ENCODE assay signal across 2 cellular contexts in the genomic region with DNA sequence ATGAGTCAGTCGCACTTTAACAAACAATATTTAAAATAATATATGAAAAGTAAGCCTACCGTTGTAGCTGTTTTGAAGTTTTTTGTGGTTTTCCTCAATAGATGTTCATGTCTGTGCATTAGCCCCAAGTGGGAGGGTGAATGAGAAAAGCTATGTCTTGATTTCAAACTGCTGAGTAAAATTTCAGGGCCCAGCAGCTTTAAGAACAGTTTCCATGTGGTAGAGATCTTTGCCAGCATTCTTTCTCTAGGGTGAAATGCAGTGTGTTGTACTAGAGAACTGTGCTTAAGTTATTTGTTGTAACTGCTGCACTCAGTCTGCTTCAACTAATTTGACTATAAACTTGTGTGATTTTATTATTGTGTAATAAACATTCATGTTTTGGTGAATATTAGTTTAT.
TF ChIP-seq lines count a peak whose summit lies in the region.

A gene with protein sequence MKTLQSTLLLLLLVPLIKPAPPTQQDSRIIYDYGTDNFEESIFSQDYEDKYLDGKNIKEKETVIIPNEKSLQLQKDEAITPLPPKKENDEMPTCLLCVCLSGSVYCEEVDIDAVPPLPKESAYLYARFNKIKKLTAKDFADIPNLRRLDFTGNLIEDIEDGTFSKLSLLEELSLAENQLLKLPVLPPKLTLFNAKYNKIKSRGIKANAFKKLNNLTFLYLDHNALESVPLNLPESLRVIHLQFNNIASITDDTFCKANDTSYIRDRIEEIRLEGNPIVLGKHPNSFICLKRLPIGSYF (minus strand): TSS at position 142 of the 400 bp plus-strand sequence. CDS start 1,171 bp downstream, outside the sequence.

TF ChIP-seq in SK-N-SH treated with all-trans-retinoic acid at 6 μM for 48 hours, 23 proteins besides CTCF, POLR2A, EP300 and RAD21 (continued from another document):
- TF ChIP-seq, protein P1, sequence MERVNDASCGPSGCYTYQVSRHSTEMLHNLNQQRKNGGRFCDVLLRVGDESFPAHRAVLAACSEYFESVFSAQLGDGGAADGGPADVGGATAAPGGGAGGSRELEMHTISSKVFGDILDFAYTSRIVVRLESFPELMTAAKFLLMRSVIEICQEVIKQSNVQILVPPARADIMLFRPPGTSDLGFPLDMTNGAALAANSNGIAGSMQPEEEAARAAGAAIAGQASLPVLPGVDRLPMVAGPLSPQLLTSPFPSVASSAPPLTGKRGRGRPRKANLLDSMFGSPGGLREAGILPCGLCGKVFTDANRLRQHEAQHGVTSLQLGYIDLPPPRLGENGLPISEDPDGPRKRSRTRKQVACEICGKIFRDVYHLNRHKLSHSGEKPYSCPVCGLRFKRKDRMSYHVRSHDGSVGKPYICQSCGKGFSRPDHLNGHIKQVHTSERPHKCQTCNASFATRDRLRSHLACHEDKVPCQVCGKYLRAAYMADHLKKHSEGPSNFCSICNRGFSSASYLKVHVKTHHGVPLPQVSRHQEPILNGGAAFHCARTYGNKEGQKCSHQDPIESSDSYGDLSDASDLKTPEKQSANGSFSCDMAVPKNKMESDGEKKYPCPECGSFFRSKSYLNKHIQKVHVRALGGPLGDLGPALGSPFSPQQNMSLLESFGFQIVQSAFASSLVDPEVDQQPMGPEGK (CRISPR knock-in tag; IDR thresholded peaks at IDR 0.05; ENCODE audit: borderline replicate concordance) = no peak
- TF ChIP-seq CSDC2 (CRISPR knock-in tag; IDR thresholded peaks at IDR 0.05) = no peak
- no peak for TF ChIP-seq ISL1 (CRISPR knock-in tag; IDR thresholded peaks at IDR 0.05)

TF ChIP-seq in SK-N-SH, 30 proteins besides CTCF, POLR2A, EP300 and RAD21 (continued from another document):
- TF ChIP-seq, protein P2, sequence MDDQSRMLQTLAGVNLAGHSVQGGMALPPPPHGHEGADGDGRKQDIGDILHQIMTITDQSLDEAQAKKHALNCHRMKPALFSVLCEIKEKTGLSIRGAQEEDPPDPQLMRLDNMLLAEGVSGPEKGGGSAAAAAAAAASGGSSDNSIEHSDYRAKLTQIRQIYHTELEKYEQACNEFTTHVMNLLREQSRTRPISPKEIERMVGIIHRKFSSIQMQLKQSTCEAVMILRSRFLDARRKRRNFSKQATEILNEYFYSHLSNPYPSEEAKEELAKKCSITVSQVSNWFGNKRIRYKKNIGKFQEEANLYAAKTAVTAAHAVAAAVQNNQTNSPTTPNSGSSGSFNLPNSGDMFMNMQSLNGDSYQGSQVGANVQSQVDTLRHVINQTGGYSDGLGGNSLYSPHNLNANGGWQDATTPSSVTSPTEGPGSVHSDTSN (IDR thresholded peaks at IDR 0.05) = no peak
- TF ChIP-seq CHD2 (IDR thresholded peaks at IDR 0.05; ENCODE audit: low read length, partially characterized antibody) = no peak
- TF ChIP-seq, protein P3, sequence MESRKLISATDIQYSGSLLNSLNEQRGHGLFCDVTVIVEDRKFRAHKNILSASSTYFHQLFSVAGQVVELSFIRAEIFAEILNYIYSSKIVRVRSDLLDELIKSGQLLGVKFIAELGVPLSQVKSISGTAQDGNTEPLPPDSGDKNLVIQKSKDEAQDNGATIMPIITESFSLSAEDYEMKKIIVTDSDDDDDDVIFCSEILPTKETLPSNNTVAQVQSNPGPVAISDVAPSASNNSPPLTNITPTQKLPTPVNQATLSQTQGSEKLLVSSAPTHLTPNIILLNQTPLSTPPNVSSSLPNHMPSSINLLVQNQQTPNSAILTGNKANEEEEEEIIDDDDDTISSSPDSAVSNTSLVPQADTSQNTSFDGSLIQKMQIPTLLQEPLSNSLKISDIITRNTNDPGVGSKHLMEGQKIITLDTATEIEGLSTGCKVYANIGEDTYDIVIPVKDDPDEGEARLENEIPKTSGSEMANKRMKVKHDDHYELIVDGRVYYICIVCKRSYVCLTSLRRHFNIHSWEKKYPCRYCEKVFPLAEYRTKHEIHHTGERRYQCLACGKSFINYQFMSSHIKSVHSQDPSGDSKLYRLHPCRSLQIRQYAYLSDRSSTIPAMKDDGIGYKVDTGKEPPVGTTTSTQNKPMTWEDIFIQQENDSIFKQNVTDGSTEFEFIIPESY (IDR thresholded peaks at IDR 0.05; ENCODE audit: borderline replicate concordance, low read depth) = no peak
- no peak for TF ChIP-seq RCOR1 (IDR thresholded peaks at IDR 0.05; ENCODE audit: low read length)
- no peak for TF ChIP-seq EZH2phosphoT487 (IDR thresholded peaks at IDR 0.05; ENCODE audit: borderline replicate concordance, low read depth)
- TF ChIP-seq, protein P4, sequence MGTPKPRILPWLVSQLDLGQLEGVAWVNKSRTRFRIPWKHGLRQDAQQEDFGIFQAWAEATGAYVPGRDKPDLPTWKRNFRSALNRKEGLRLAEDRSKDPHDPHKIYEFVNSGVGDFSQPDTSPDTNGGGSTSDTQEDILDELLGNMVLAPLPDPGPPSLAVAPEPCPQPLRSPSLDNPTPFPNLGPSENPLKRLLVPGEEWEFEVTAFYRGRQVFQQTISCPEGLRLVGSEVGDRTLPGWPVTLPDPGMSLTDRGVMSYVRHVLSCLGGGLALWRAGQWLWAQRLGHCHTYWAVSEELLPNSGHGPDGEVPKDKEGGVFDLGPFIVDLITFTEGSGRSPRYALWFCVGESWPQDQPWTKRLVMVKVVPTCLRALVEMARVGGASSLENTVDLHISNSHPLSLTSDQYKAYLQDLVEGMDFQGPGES (IDR thresholded peaks at IDR 0.05; ENCODE audit: low read depth, low read length) = no peak
- no peak for TF ChIP-seq FOSL2 (IDR thresholded peaks at IDR 0.05; ENCODE audit: borderline replicate concordance, low read depth)
- TF ChIP-seq SMC3 (IDR thresholded peaks at IDR 0.05; ENCODE audit: low read depth, low read length) = no peak
- TF ChIP-seq FOXM1 (IDR thresholded peaks at IDR 0.05; ENCODE audit: low read depth) = no peak
- TF ChIP-seq POLR2AphosphoS5 (IDR thresholded peaks at IDR 0.05; ENCODE audit: low read depth, low read length) = no peak
- no peak for TF ChIP-seq ELF1 (IDR thresholded peaks at IDR 0.05)
- TF ChIP-seq, protein P5, sequence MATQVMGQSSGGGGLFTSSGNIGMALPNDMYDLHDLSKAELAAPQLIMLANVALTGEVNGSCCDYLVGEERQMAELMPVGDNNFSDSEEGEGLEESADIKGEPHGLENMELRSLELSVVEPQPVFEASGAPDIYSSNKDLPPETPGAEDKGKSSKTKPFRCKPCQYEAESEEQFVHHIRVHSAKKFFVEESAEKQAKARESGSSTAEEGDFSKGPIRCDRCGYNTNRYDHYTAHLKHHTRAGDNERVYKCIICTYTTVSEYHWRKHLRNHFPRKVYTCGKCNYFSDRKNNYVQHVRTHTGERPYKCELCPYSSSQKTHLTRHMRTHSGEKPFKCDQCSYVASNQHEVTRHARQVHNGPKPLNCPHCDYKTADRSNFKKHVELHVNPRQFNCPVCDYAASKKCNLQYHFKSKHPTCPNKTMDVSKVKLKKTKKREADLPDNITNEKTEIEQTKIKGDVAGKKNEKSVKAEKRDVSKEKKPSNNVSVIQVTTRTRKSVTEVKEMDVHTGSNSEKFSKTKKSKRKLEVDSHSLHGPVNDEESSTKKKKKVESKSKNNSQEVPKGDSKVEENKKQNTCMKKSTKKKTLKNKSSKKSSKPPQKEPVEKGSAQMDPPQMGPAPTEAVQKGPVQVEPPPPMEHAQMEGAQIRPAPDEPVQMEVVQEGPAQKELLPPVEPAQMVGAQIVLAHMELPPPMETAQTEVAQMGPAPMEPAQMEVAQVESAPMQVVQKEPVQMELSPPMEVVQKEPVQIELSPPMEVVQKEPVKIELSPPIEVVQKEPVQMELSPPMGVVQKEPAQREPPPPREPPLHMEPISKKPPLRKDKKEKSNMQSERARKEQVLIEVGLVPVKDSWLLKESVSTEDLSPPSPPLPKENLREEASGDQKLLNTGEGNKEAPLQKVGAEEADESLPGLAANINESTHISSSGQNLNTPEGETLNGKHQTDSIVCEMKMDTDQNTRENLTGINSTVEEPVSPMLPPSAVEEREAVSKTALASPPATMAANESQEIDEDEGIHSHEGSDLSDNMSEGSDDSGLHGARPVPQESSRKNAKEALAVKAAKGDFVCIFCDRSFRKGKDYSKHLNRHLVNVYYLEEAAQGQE (IDR thresholded peaks at IDR 0.05; ENCODE audit: low read depth, low read length) = no peak
- TF ChIP-seq RFX5 (IDR thresholded peaks at IDR 0.05; ENCODE audit: low read length) = no peak
- no peak for TF ChIP-seq JUND (IDR thresholded peaks at IDR 0.05)
- TF ChIP-seq, protein P6, sequence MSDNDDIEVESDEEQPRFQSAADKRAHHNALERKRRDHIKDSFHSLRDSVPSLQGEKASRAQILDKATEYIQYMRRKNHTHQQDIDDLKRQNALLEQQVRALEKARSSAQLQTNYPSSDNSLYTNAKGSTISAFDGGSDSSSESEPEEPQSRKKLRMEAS (IDR thresholded peaks at IDR 0.05; ENCODE audit: low read depth) = no peak
- TF ChIP-seq GABPA (IDR thresholded peaks at IDR 0.05; ENCODE audit: low read depth) = no peak
